ENCODE assay signal across 6 cellular contexts in genomic region chr19:54824401-54824800, GRCh38. TPM values are rescaled to one million over a fixed set of nuclear protein-coding genes. Genes with fewer than 3 reads are reported as not detected.
"Had no signal": no experiment of that assay in that cellular context is flagged by ENCODE, and none has a peak within 500 bp of the region (broad histone marks: within the 10 kb centered on the region; RNA-seq: fewer than 3 reads in every experiment).

No MANE protein-coding gene starts in this region.

RNA-seq across cellular contexts. Expression of gene KIR2DS4, which starts 8.1 kb away (rescaled TPM):
- total RNA-seq: M059J, PC-3, Peyer's patch, Right ventricle myocardium superior, SJSA1 had no signal
- polyA plus RNA-seq: SK-N-SH had no signal

RNA-seq across cellular contexts. Expression of gene KIR3DL1, which starts 8.1 kb away (rescaled TPM):
- total RNA-seq: M059J, PC-3, Peyer's patch, Right ventricle myocardium superior, SJSA1 had no signal
- polyA plus RNA-seq: SK-N-SH had no signal

RNA-seq across cellular contexts. Expression of gene KIR2DL4, which starts 21.0 kb away (rescaled TPM):
- total RNA-seq: M059J, PC-3, Right ventricle myocardium superior, SJSA1 had no signal
- polyA plus RNA-seq: SK-N-SH had no signal

RNA-seq across cellular contexts. Expression of gene KIR3DL2, which starts 25.8 kb away (rescaled TPM):
- total RNA-seq: M059J, PC-3, Peyer's patch, Right ventricle myocardium superior, SJSA1 had no signal
- polyA plus RNA-seq: SK-N-SH had no signal

RNA-seq across cellular contexts. Expression of gene FCAR, which starts 49.6 kb away (rescaled TPM):
- total RNA-seq: M059J, PC-3, Peyer's patch, SJSA1 had no signal
- polyA plus RNA-seq: SK-N-SH had no signal
